ENCODE assay signal across 1 cellular context in genomic region chr14:85576161-85576560, GRCh38.
TF ChIP-seq lines count a peak whose summit lies in the region.

No MANE protein-coding gene starts in this region.

TF ChIP-seq in GM23338, 12 proteins besides CTCF, POLR2A, EP300 and RAD21:
- TF ChIP-seq NANOG (IDR thresholded peaks at IDR 0.05; ENCODE audit: borderline replicate concordance) (no peak), ETS1 (IDR thresholded peaks at IDR 0.05) (no peak), ZNF331 (CRISPR knock-in tag; IDR thresholded peaks at IDR 0.05; ENCODE audit: low read depth) (no peak), POLR2AphosphoS5 (IDR thresholded peaks at IDR 0.05; ENCODE audit: low read depth) (no peak), CREB1 (CRISPR knock-in tag; IDR thresholded peaks at IDR 0.05; ENCODE audit: low read depth) (no peak), ZNF462 (CRISPR knock-in tag; IDR thresholded peaks at IDR 0.05) (no peak), ZNF114 (CRISPR knock-in tag; IDR thresholded peaks at IDR 0.05) (no peak)
